ENCODE assay signal across 12 cellular contexts in genomic region chr15:50260969-50261496, GRCh38. TPM values are rescaled to one million over a fixed set of nuclear protein-coding genes. Genes with fewer than 3 reads are reported as not detected.
A peak's percentile ranks its signal among the peaks of the same experiment; 100 is the strongest.
DNase-seq lines count a peak whose midpoint lies in the region; ATAC-seq and TF ChIP-seq lines count a peak whose summit lies in the region.
"Had no signal": no experiment of that assay in that cellular context is flagged by ENCODE, and none has a peak within 500 bp of the region (broad histone marks: within the 10 kb centered on the region; RNA-seq: fewer than 3 reads in every experiment).

No MANE protein-coding gene starts in this region.

- no peak for TF ChIP-seq POLR2A in gastroesophageal sphincter (IDR thresholded peaks at IDR 0.05)

- POLR2A ChIA-PET in CD4-positive, alpha-beta memory T cell (lab: Charles Lee; ENCODE audit: partially characterized antibody): interaction anchor here (1.0 kb wide), 1 partner anchor 78 kb away, joined by 3 read pairs; no protein-coding TSS in a partner anchor

- no peak for DNase-seq in CD4-positive, alpha-beta memory T cell
- no peak for DNase-seq in activated naive CD8-positive, alpha-beta T cell treated with anti-CD3 and anti-CD28 coated beads for 36 hours
- DNase-seq in brain microvascular endothelial cell: no peak
- DNase-seq in NCI-H510A treated with DMSO at 0.1 percent for 48 hours (lab: John Stamatoyannopoulos, UW): no peak
- DNase-seq in stimulated activated naive CD4-positive, alpha-beta T cell (lab: John Stamatoyannopoulos, UW): no peak
- DNase-seq: lower lobe of right lung, stomach had no signal

- H3K27ac ChIP-seq in CD4-positive, alpha-beta memory T cell (ENCODE audit: low read depth, low read length): no peak overlapping the region
- H3K27ac ChIP-seq in brain microvascular endothelial cell (no peak overlapping the region), gastroesophageal sphincter (no peak overlapping the region)
- H3K27ac ChIP-seq: lower lobe of right lung had no signal

- no peaks in the 10 kb centered on the region for H3K9me3 Mint-ChIP-seq in CD4-positive, alpha-beta memory T cell
- H3K9me3 Mint-ChIP-seq in activated naive CD8-positive, alpha-beta T cell treated with anti-CD3 and anti-CD28 coated beads for 36 hours: no peaks in the 10 kb centered on the region
- H3K9me3 Mint-ChIP-seq: T-cell had no signal

- H3K4me1 ChIP-seq in CD4-positive, alpha-beta memory T cell (ENCODE audit: insufficient read depth, low read length): peaks cover 28% of the 10 kb centered on the region
- H3K4me1 ChIP-seq in gastroesophageal sphincter: no peaks in the 10 kb centered on the region
- H3K4me1 ChIP-seq: lower lobe of right lung, stomach had no signal

- peaks cover 31 to 53% (median 37%) of the 10 kb centered on the region in 4 donors for H3K4me1 Mint-ChIP-seq in CD4-positive, alpha-beta memory T cell
- H3K4me1 Mint-ChIP-seq in activated naive CD8-positive, alpha-beta T cell treated with anti-CD3 and anti-CD28 coated beads for 36 hours: peaks cover 56% of the 10 kb centered on the region

- no peaks in the 10 kb centered on the region for H3K9me3 ChIP-seq in CD4-positive, alpha-beta memory T cell (ENCODE audit: control insufficient read depth in 1 of 2, low read length in 2 of 2)
- no peaks in the 10 kb centered on the region for H3K9me3 ChIP-seq in gastroesophageal sphincter
- H3K9me3 ChIP-seq: lower lobe of right lung, stomach had no signal

- TF ChIP-seq CTCF in brain microvascular endothelial cell (IDR thresholded peaks at IDR 0.05; ENCODE audit: low read depth, low read length, missing control alignments) (no peak), gastroesophageal sphincter (IDR thresholded peaks at IDR 0.05) (no peak)

- in situ Hi-C loops in brain microvascular endothelial cell (cut with HindIII; ENCODE audit: low pct_ligation_motif_present, low sequenced_read_pairs): no loop called here

- no peak for TF ChIP-seq EP300 in gastroesophageal sphincter (IDR thresholded peaks at IDR 0.05)

- intact Hi-C loops in CD4-positive, alpha-beta memory T cell (cut with micrococcal nuclease): no loop called here

- H3K27ac Mint-ChIP-seq in CD4-positive, alpha-beta memory T cell: peak overlapping the region in 6 of 7 donors; percentile 6 to 78 (median 52)
- H3K27ac Mint-ChIP-seq in activated naive CD8-positive, alpha-beta T cell treated with anti-CD3 and anti-CD28 coated beads for 36 hours: peak overlapping the region; percentile 91

- H3K36me3 ChIP-seq in CD4-positive, alpha-beta memory T cell (ENCODE audit: insufficient read depth, low read length): no peaks in the 10 kb centered on the region
- no peaks in the 10 kb centered on the region for H3K36me3 ChIP-seq in brain microvascular endothelial cell (replicated peaks)
- H3K36me3 ChIP-seq in gastroesophageal sphincter: no peaks in the 10 kb centered on the region
- H3K36me3 ChIP-seq: lower lobe of right lung, stomach had no signal

- ATAC-seq in GM19043 (IDR thresholded peaks at IDR 0.05; ENCODE audit: low read depth, unreplicated experiment) (peak; percentile 42), HG03139 (IDR thresholded peaks at IDR 0.05; ENCODE audit: unreplicated experiment) (peak; percentile 39), gastroesophageal sphincter (no peak)
- ATAC-seq: lower lobe of right lung had no signal

- CTCF ChIA-PET in CD4-positive, alpha-beta memory T cell (lab: Charles Lee; ENCODE audit: partially characterized antibody): no interaction called here

- H3K27me3 ChIP-seq in CD4-positive, alpha-beta memory T cell (ENCODE audit: insufficient read depth, low read length): no peaks in the 10 kb centered on the region
- H3K27me3 ChIP-seq in brain microvascular endothelial cell (replicated peaks) (peaks cover 3% of the 10 kb centered on the region), gastroesophageal sphincter (peaks cover 9% of the 10 kb centered on the region)

- H3K4me3 ChIP-seq in CD4-positive, alpha-beta memory T cell (ENCODE audit: low read length in 2 of 2): no peak overlapping the region
- H3K4me3 ChIP-seq in brain microvascular endothelial cell (ENCODE audit: low read depth, low read length) (no peak overlapping the region), gastroesophageal sphincter (no peak overlapping the region)
- H3K4me3 ChIP-seq: lower lobe of right lung, stomach had no signal

- H3K27me3 Mint-ChIP-seq in CD4-positive, alpha-beta memory T cell: no peaks in the 10 kb centered on the region
- peaks cover 5% of the 10 kb centered on the region for H3K27me3 Mint-ChIP-seq in activated naive CD8-positive, alpha-beta T cell treated with anti-CD3 and anti-CD28 coated beads for 36 hours
- H3K27me3 Mint-ChIP-seq: T-cell had no signal

- H3K36me3 Mint-ChIP-seq in CD4-positive, alpha-beta memory T cell: no peaks in the 10 kb centered on the region
- peaks cover 1% of the 10 kb centered on the region for H3K36me3 Mint-ChIP-seq in activated naive CD8-positive, alpha-beta T cell treated with anti-CD3 and anti-CD28 coated beads for 36 hours
- H3K36me3 Mint-ChIP-seq: T-cell had no signal

- whole genome bisulfite sequencing in gastroesophageal sphincter (ENCODE audit: low coverage in 1 of 2), 2 donors: 80 to 94% methylated on average over 2 of the region's 2 CpGs

- peak overlapping the region in 3 of 8 donors; percentile 0 to 64 (median 3) for H3K4me3 Mint-ChIP-seq in CD4-positive, alpha-beta memory T cell
- H3K4me3 Mint-ChIP-seq in activated naive CD8-positive, alpha-beta T cell treated with anti-CD3 and anti-CD28 coated beads for 36 hours: peak overlapping the region; percentile 37
- H3K4me3 Mint-ChIP-seq: T-cell had no signal

RNA-seq across cellular contexts. Expression of gene HDC, which starts 4.5 kb away (rescaled TPM):
- total RNA-seq in CD4-positive, alpha-beta memory T cell: not detected
- under 1 TPM in 1 of 2 donors, not detected in 1; 0.18 TPM for polyA plus RNA-seq in CD4-positive, alpha-beta memory T cell
- total RNA-seq in activated naive CD8-positive, alpha-beta T cell treated with anti-CD3 and anti-CD28 coated beads for 36 hours: under 1 TPM; 0.32 to 0.33 TPM
- 1 to 10 TPM in 3 of 4 donors, not detected in 1; 3.1 to 4.2 (median 4.0) TPM for total RNA-seq in gastroesophageal sphincter
- polyA plus RNA-seq: BJ had no signal
